ENCODE assay signal across 14 cellular contexts in genomic region chr5:107869459-107870115, GRCh38.
A peak's percentile ranks its signal among the peaks of the same experiment; 100 is the strongest.
DNase-seq lines count a peak whose midpoint lies in the region; ATAC-seq and TF ChIP-seq lines count a peak whose summit lies in the region.
"Had no signal": no experiment of that assay in that cellular context is flagged by ENCODE, and none has a peak within 500 bp of the region (broad histone marks: within the 10 kb centered on the region; RNA-seq: fewer than 3 reads in every experiment).

No MANE protein-coding gene starts in this region.

- no peak for TF ChIP-seq CTCF in Caco-2 (IDR thresholded peaks at IDR 0.05; ENCODE audit: insufficient read depth in 1 of 2, low read depth in 1 of 2, low read length in 1 of 2, severe bottlenecking in 1 of 2, unreplicated experiment in 1 of 2)
- no peak for TF ChIP-seq CTCF in spleen (IDR thresholded peaks at IDR 0.05 in 8 of 11, conservative IDR thresholded peaks at IDR 0.05 in 3 of 11)

- POLR2A ChIA-PET in Caco-2 (lab: Charles Lee), result no interaction called here

- DNase-seq in Caco-2, result no peak
- peak; percentile 15 for DNase-seq in NCI-H146 treated with DMSO at 0.1 percent for 48 hours (lab: John Stamatoyannopoulos, UW; ENCODE audit: unreplicated experiment)
- peak; percentile 51 for DNase-seq in dermis blood vessel endothelial cell
- DNase-seq in myocyte (ENCODE audit: low read depth), result peak; percentile 38
- DNase-seq in spleen, result no peak
- DNase-seq in NCI-H1694 treated with DMSO at 0.1 percent for 48 hours (lab: John Stamatoyannopoulos, UW), result no peak
- DNase-seq: DMS79; midbrain; NCI-H82; stimulated activated CD4-positive, alpha-beta T cell treated with anti-CD3 and anti-CD28 coated beads, Interleukin-2, amount 100 ng/mL, for 48 hours had no signal

- ATAC-seq in HG02870 (IDR thresholded peaks at IDR 0.05; ENCODE audit: unreplicated experiment), result no peak
- ATAC-seq in GM19035 (IDR thresholded peaks at IDR 0.05; ENCODE audit: unreplicated experiment), result no peak
- ATAC-seq: K562 had no signal

- H3K9me3 Mint-ChIP-seq in Caco-2 (ENCODE audit: unreplicated experiment), result no peaks in the 10 kb centered on the region

- intact Hi-C loops in Caco-2 (cut with micrococcal nuclease; ENCODE audit: unreplicated experiment) (no loop called here), spleen (cut with DNase I; ENCODE audit: low total_unique reads) (no loop called here)

- H3K27me3 Mint-ChIP-seq in Caco-2 (ENCODE audit: insufficient read depth, unreplicated experiment), result no peaks in the 10 kb centered on the region

- H3K4me1 Mint-ChIP-seq in Caco-2 (ENCODE audit: low read depth, unreplicated experiment), result peaks cover 10% of the 10 kb centered on the region

- H3K9me3 ChIP-seq in Caco-2, result no peaks in the 10 kb centered on the region
- no peaks in the 10 kb centered on the region for H3K9me3 ChIP-seq in spleen

- no peak overlapping the region for H3K27ac ChIP-seq in spleen

- H3K36me3 Mint-ChIP-seq in Caco-2 (ENCODE audit: insufficient read depth, unreplicated experiment), result peaks cover 5% of the 10 kb centered on the region

- no peak for TF ChIP-seq POLR2A in spleen (IDR thresholded peaks at IDR 0.05)

- no TSS peak for BruUV-seq in Caco-2 (replicated peaks; lab: Mats Ljungman, UMichigan)

- H3K27ac Mint-ChIP-seq in Caco-2 (ENCODE audit: unreplicated experiment), result peak overlapping the region; percentile 4
- H3K27ac Mint-ChIP-seq: activated T-helper 2 cell treated with anti-CD3 and anti-CD28 coated beads, Interferon-gamma antibody, Interleukin-2, Interleukin-4, amounts not matched to agents 10 μg/mL and 5 μg/mL and 100 μg/mL, durations not matched to agents 14 hours and 24 hours and 36 hours had no signal

- H3K27me3 ChIP-seq in Caco-2 (replicated peaks; ENCODE audit: control insufficient read depth, insufficient read depth, low read length) (no peaks in the 10 kb centered on the region), spleen (replicated peaks in 1 of 7) (no peaks in the 10 kb centered on the region)

- H3K4me1 ChIP-seq in Caco-2 (no peaks in the 10 kb centered on the region), spleen (no peaks in the 10 kb centered on the region)

- no peak overlapping the region for H3K4me3 Mint-ChIP-seq in Caco-2 (ENCODE audit: unreplicated experiment)

- H3K4me3 ChIP-seq in Caco-2 (ENCODE audit: low read depth, low read length), result no peak overlapping the region
- no peak overlapping the region for H3K4me3 ChIP-seq in spleen
- H3K4me3 ChIP-seq: K562 had no signal

- 81 to 83% (median 81%) methylated on average over 4 of the region's 4 CpGs for WGBS in spleen, 5 donors

- H3K36me3 ChIP-seq in Caco-2 (ENCODE audit: control insufficient read depth, insufficient read depth, low read length) (no peaks in the 10 kb centered on the region), spleen (peaks cover 0 to 13% (median 0%) of the 10 kb centered on the region in 6 donors)

- CTCF ChIA-PET in Caco-2 (lab: Charles Lee), result no interaction called here

Comparison
In these comparisons a context has a peak if more than half of its experiments do, and no peak if none do; other contexts are left out.
1. DNase-seq: peak in NCI-H146 treated with DMSO at 0.1 percent for 48 hours (single experiment), dermis blood vessel endothelial cell (single experiment) and myocyte (single experiment); none in Caco-2 (0 of 2), spleen (single experiment) and NCI-H1694 treated with DMSO at 0.1 percent for 48 hours (single experiment).